Comparison of ENCODE assay signal across 33 cellular contexts in genomic region chr1:151362308-151363155, GRCh38. TPM values are rescaled to one million over a fixed set of nuclear protein-coding genes. Genes with fewer than 3 reads are reported as not detected.
"Had no signal": no experiment of that assay in that cellular context is flagged by ENCODE, and none has a peak within 500 bp of the region (broad histone marks: within the 10 kb centered on the region; RNA-seq: fewer than 3 reads in every experiment).

No MANE protein-coding gene starts in this region.

- H3K4me3 Mint-ChIP-seq: activated B cell treated with CpG ODN at 0.5 μM for 24 hours; activated CD8-positive, alpha-beta T cell treated with anti-CD3 and anti-CD28 coated beads for 36 hours; activated naive CD8-positive, alpha-beta T cell; activated T-cell treated with anti-CD3 and anti-CD28 coated beads, Interleukin-2, amount 50 U/mL, for 4 hours; effector memory CD8-positive, alpha-beta T cell; natural killer cell treated with Interleukin-12 subunit alpha and Interleukin-12 subunit beta and Interleukin-15 and Interleukin-18, amount 100 ng/mL, for 72 hours; stimulated activated naive B cell treated with anti-CD40 and anti-IgM and Interleukin-4, amounts not matched to agents 10 μg/mL and 1 μg/mL and 100 μg/mL, for 72 hours; T-helper 2 cell treated with Interferon-gamma antibody and Interleukin-4, amounts not matched to agents 5 μg/mL and 100 μg/mL, for 36 hours had no signal

- H3K4me1 ChIP-seq: colonic mucosa, foreskin keratinocyte, prostate gland, suprapubic skin had no signal

- H3K4me1 Mint-ChIP-seq: activated B cell treated with CpG ODN at 0.5 μM for 24 hours; stimulated activated naive B cell treated with anti-CD40 and anti-IgM and Interleukin-4, amounts not matched to agents 10 μg/mL and 1 μg/mL and 100 μg/mL, for 72 hours had no signal

- DNase-seq: activated B cell treated with CpG ODN at 0.5 μM for 24 hours; activated CD4-positive, alpha-beta T cell treated with anti-CD3 and anti-CD28 coated beads, Interleukin-2, amount 50 U/mL, for 1 hour; activated CD8-positive, alpha-beta T cell treated with anti-CD3 and anti-CD28 coated beads for 36 hours; activated naive CD4-positive, alpha-beta T cell treated with Interleukin-2 at 50 U/mL for 16 hours; activated T-cell treated with anti-CD3 and anti-CD28 coated beads, Interleukin-2, amount 50 U/mL, for 4 hours; anterior cingulate cortex; colonic mucosa; effector memory CD8-positive, alpha-beta T cell; foreskin keratinocyte; heart right ventricle; kidney glomerular epithelial cell; left ventricle myocardium inferior; mesendoderm; ovary; retina; small intestine; stimulated activated CD4-positive, alpha-beta T cell treated with anti-CD3 and anti-CD28 coated beads, Interleukin-1b, Interleukin-23, amount 100 ng/mL, for 48 hours; stimulated activated CD4-positive, alpha-beta T cell treated with anti-CD3 and anti-CD28 coated beads, Interleukin-4, amount 100 ng/mL, for 4 hours; stimulated activated CD8-positive, alpha-beta memory T cell treated with anti-CD3 and anti-CD28 coated beads, Interleukin-4, amount 100 ng/mL, for 48 hours; stimulated activated naive B cell treated with anti-CD40 and anti-IgM and Interleukin-4, amounts not matched to agents 10 μg/mL and 1 μg/mL and 100 μg/mL, for 72 hours; stomach; T-helper 1 cell had no signal

- H3K4me3 ChIP-seq: colonic mucosa, esophagus muscularis mucosa, heart right ventricle, left ventricle myocardium inferior, lung, ovary, prostate gland, stomach, suprapubic skin, tibial artery had no signal

- H3K9me3 ChIP-seq: colonic mucosa, esophagus muscularis mucosa, ovary, prostate gland, suprapubic skin, tibial artery had no signal

- H3K27ac ChIP-seq: colonic mucosa, esophagus muscularis mucosa, foreskin keratinocyte, heart right ventricle, left ventricle myocardium inferior, ovary, prostate gland, stomach, suprapubic skin, tibial artery had no signal

- ATAC-seq: activated CD8-positive, alpha-beta T cell treated with anti-CD3 and anti-CD28 coated beads for 36 hours; activated T-cell treated with anti-CD3 and anti-CD28 coated beads, Interleukin-2, amount 50 U/mL, for 4 hours; effector memory CD8-positive, alpha-beta T cell; foreskin keratinocyte; heart right ventricle; natural killer cell treated with Interleukin-12 subunit alpha and Interleukin-12 subunit beta and Interleukin-15 and Interleukin-18, amount 100 ng/mL, for 72 hours; sciatic nerve; stimulated activated naive B cell treated with anti-CD40 and anti-IgM and Interleukin-4, amounts not matched to agents 10 μg/mL and 1 μg/mL and 100 μg/mL, for 72 hours had no signal

- H3K27me3 ChIP-seq: colonic mucosa, esophagus muscularis mucosa, foreskin keratinocyte, heart right ventricle, ovary, stomach, suprapubic skin, tibial artery had no signal

- FAIRE-seq: small intestine had no signal

- H3K9me3 Mint-ChIP-seq: activated B cell treated with CpG ODN at 0.5 μM for 24 hours; effector memory CD8-positive, alpha-beta T cell had no signal

- H3K27me3 Mint-ChIP-seq: activated B cell treated with CpG ODN at 0.5 μM for 24 hours; activated CD8-positive, alpha-beta T cell treated with anti-CD3 and anti-CD28 coated beads for 36 hours; activated naive CD8-positive, alpha-beta T cell; natural killer cell treated with Interleukin-12 subunit alpha and Interleukin-12 subunit beta and Interleukin-15 and Interleukin-18, amount 100 ng/mL, for 72 hours had no signal

- H3K36me3 ChIP-seq: ovary, prostate gland had no signal

- H3K27ac Mint-ChIP-seq: activated B cell treated with CpG ODN at 0.5 μM for 24 hours; activated CD8-positive, alpha-beta T cell treated with anti-CD3 and anti-CD28 coated beads for 36 hours; activated naive CD8-positive, alpha-beta T cell; activated T-helper 2 cell treated with anti-CD3 and anti-CD28 coated beads, Interferon-gamma antibody, Interleukin-2, Interleukin-4, amounts not matched to agents 10 μg/mL and 5 μg/mL and 100 μg/mL, durations not matched to agents 14 hours and 24 hours and 36 hours; effector memory CD8-positive, alpha-beta T cell; natural killer cell treated with Interleukin-12 subunit alpha and Interleukin-12 subunit beta and Interleukin-15 and Interleukin-18, amount 100 ng/mL, for 72 hours; stimulated activated naive B cell treated with anti-CD40 and anti-IgM and Interleukin-4, amounts not matched to agents 10 μg/mL and 1 μg/mL and 100 μg/mL, for 72 hours; T-helper 2 cell treated with Interferon-gamma antibody and Interleukin-4, amounts not matched to agents 5 μg/mL and 100 μg/mL, for 36 hours had no signal

RNA-seq across cellular contexts. Expression of gene SELENBP1, which starts 10.0 kb away (rescaled TPM):
- total RNA-seq: activated B cell treated with CpG ODN at 0.5 μM for 24 hours; activated CD8-positive, alpha-beta T cell treated with anti-CD3 and anti-CD28 coated beads for 36 hours; activated T-helper 2 cell treated with anti-CD3 and anti-CD28 coated beads, Interferon-gamma antibody, Interleukin-2, Interleukin-4, amounts not matched to agents 10 μg/mL and 5 μg/mL and 100 μg/mL, durations not matched to agents 14 hours and 24 hours and 36 hours; mononuclear cell; natural killer cell treated with Interleukin-12 subunit alpha and Interleukin-12 subunit beta and Interleukin-15 and Interleukin-18, amount 100 ng/mL, for 72 hours had no signal
